ENCODE assay signal across 8 cellular contexts in genomic region chr17:8125947-8126305, GRCh38. TPM values are rescaled to one million over a fixed set of nuclear protein-coding genes. Genes with fewer than 3 reads are reported as not detected.
A peak's percentile ranks its signal among the peaks of the same experiment; 100 is the strongest.
DNase-seq lines count a peak whose midpoint lies in the region; ATAC-seq and TF ChIP-seq lines count a peak whose summit lies in the region.

No MANE protein-coding gene starts in this region.

- peaks cover 18 to 28% of the 10 kb centered on the region in 2 donors for H3K4me1 ChIP-seq in neuronal stem cell (ENCODE audit: control insufficient read depth in 2 of 2, insufficient read depth in 1 of 2, low read depth in 1 of 2, low read length in 2 of 2)

- ATAC-seq in HG02840 (IDR thresholded peaks at IDR 0.05; ENCODE audit: low FRiP score, unreplicated experiment): no peak

- no peak overlapping the region for H3K27ac ChIP-seq in neuronal stem cell (replicated peaks; ENCODE audit: low read length)

- H3K4ac ChIP-seq in neuronal stem cell (ENCODE audit: low read length): no peak overlapping the region

- H3K18ac ChIP-seq in neuronal stem cell (ENCODE audit: low read length): peak overlapping the region; percentile 92

- peak overlapping the region; percentile 35 for H2BK5ac ChIP-seq in neuronal stem cell (ENCODE audit: low read length)

- peaks cover 14 to 49% (median 28%) of the 10 kb centered on the region in 3 experiments for H3K27me3 ChIP-seq in neuronal stem cell (ENCODE audit: control insufficient read depth in 3 of 3, insufficient read depth in 3 of 3, low read depth in 1 of 3, low read length in 3 of 3)

- H2AFZ ChIP-seq in neuronal stem cell (ENCODE audit: low read length): peak overlapping the region; percentile 93

- no peak overlapping the region for H4K8ac ChIP-seq in neuronal stem cell (ENCODE audit: low read depth, low read length)

- H3K9ac ChIP-seq in neuronal stem cell (ENCODE audit: low read depth, low read length, poor library complexity): no peak overlapping the region

- H2AK5ac ChIP-seq in neuronal stem cell (ENCODE audit: low read depth, low read length): no peak overlapping the region

- no CpG with 5 or more reads among the region's 19 CpGs for WGBS in neuronal stem cell (ENCODE audit: extremely low coverage in 2 of 2, insufficient read length in 2 of 2, insufficient replicate concordance in 1 of 2), 2 donors

- H3K4me2 ChIP-seq in neuronal stem cell (ENCODE audit: insufficient read depth, low read length, poor library complexity, severe bottlenecking): peak overlapping the region; percentile 80

- no peaks in the 10 kb centered on the region for H3K79me1 ChIP-seq in neuronal stem cell (ENCODE audit: low read depth, low read length)

- no peaks in the 10 kb centered on the region for H3K36me3 ChIP-seq in neuronal stem cell (replicated peaks in 1 of 2; ENCODE audit: control insufficient read depth in 2 of 2, insufficient read depth in 2 of 2, low read length in 2 of 2)

- H3K4me3 ChIP-seq in epithelial cell of proximal tubule (ENCODE audit: low read depth, low read length) (peak overlapping the region; percentile 72), neuronal stem cell (ENCODE audit: low read length in 2 of 2) (peak overlapping the region; percentile 67 to 84)

- TF ChIP-seq POLR2A in erythroblast (IDR thresholded peaks at IDR 0.05; ENCODE audit: low read length): no peak

- no peak overlapping the region for H2BK12ac ChIP-seq in neuronal stem cell (ENCODE audit: low read length)

- in situ Hi-C loops in SK-MEL-5 (cut with HindIII; ENCODE audit: low pct_unique_long_range_greater_than_20kb, low sequenced_read_pairs): no loop called here

- no peak for TF ChIP-seq CTCF in epithelial cell of proximal tubule (conservative IDR thresholded peaks at IDR 0.05; ENCODE audit: low read depth, low read length)

- H2BK120ac ChIP-seq in neuronal stem cell (ENCODE audit: low read depth, low read length): no peak overlapping the region

- peak overlapping the region; percentile 51 for H3K14ac ChIP-seq in neuronal stem cell (ENCODE audit: low read length)

- H3K9me3 ChIP-seq in neuronal stem cell (replicated peaks in 1 of 2; ENCODE audit: control insufficient read depth in 2 of 2, insufficient read depth in 1 of 2, low read depth in 1 of 2, low read length in 2 of 2): no peaks in the 10 kb centered on the region

- H2BK15ac ChIP-seq in neuronal stem cell (ENCODE audit: low read length): no peak overlapping the region

- no peak overlapping the region for H4K91ac ChIP-seq in neuronal stem cell (ENCODE audit: low read depth, low read length, poor library complexity)

- DNase-seq in stimulated activated CD4-positive, alpha-beta T cell treated with anti-CD3 and anti-CD28 coated beads, Interleukin-4, amount 100 ng/mL, for 1 hour: peak; percentile 22
- no peak for DNase-seq in stimulated activated CD4-positive, alpha-beta T cell treated with anti-CD3 and anti-CD28 coated beads, Interleukin-2, amount 100 ng/mL, for 48 hours
- DNase-seq in SK-MEL-5 (ENCODE audit: low read depth, low spot score) (peak; percentile 53), epithelial cell of proximal tubule (ENCODE audit: low read depth) (no peak), neuronal stem cell (ENCODE audit: low spot score) (no peak), middle frontal gyrus (ENCODE audit: extremely low spot score, low spot score) (no peak), erythroblast (lab: John Stamatoyannopoulos, UW) (no peak)

- no peak overlapping the region for H3K23ac ChIP-seq in neuronal stem cell (ENCODE audit: low read depth, low read length, poor library complexity)

RNA-seq across cellular contexts. Expression of gene HES7, which starts 2.0 kb away (rescaled TPM):
- not detected in 2 replicates for total RNA-seq in SK-MEL-5 (2014; rRNA removed; shearing (Covaris generic))
- 0.54 TPM in 1 of 2 replicates, not detected in the other for polyA plus RNA-seq in SK-MEL-5 (2015; cell fraction: cytosol; rRNA removed)
- polyA plus RNA-seq in SK-MEL-5 (2015; cell fraction: nucleus; rRNA removed): 3.5 and 4.4 TPM in 2 replicates
- total RNA-seq in epithelial cell of proximal tubule: 0.35 TPM in 1 of 2 replicates, not detected in the other
- 5.8 TPM for polyA plus RNA-seq in neuronal stem cell (2013, experiment 1 of 2)
- 4.2 TPM for polyA plus RNA-seq in neuronal stem cell (2013, experiment 2 of 2)

RNA-seq across cellular contexts. Expression of gene ALOXE3, which starts 7.6 kb away (rescaled TPM):
- not detected in 2 replicates for total RNA-seq in SK-MEL-5 (2014; rRNA removed; shearing (Covaris generic))
- polyA plus RNA-seq in SK-MEL-5 (2015; cell fraction: cytosol; rRNA removed): 0.06 and 0.39 TPM in 2 replicates
- not detected in 2 replicates for polyA plus RNA-seq in SK-MEL-5 (2015; cell fraction: nucleus; rRNA removed)
- 0.36 TPM in 1 of 2 replicates, not detected in the other for total RNA-seq in epithelial cell of proximal tubule
- 0.07 TPM for polyA plus RNA-seq in neuronal stem cell (2013, experiment 1 of 2)
- 0.11 TPM for polyA plus RNA-seq in neuronal stem cell (2013, experiment 2 of 2)

RNA-seq across cellular contexts. Expression of gene PER1, which starts 26.3 kb away (rescaled TPM):
- total RNA-seq in SK-MEL-5 (2014; rRNA removed; shearing (Covaris generic)): 7.7 and 9.7 TPM in 2 replicates
- polyA plus RNA-seq in SK-MEL-5 (2015; cell fraction: cytosol; rRNA removed): 10.9 and 11.0 TPM in 2 replicates
- 30.2 and 41.5 TPM in 2 replicates for polyA plus RNA-seq in SK-MEL-5 (2015; cell fraction: nucleus; rRNA removed)
- 13.1 and 17.1 TPM in 2 replicates for total RNA-seq in epithelial cell of proximal tubule
- polyA plus RNA-seq in neuronal stem cell (2013, experiment 1 of 2): 17.0 TPM
- 18.7 TPM for polyA plus RNA-seq in neuronal stem cell (2013, experiment 2 of 2)

RNA-seq across cellular contexts. Expression of gene VAMP2, which starts 36.8 kb away (rescaled TPM):
- 3.2 TPM in 2 replicates for total RNA-seq in SK-MEL-5 (2014; rRNA removed; shearing (Covaris generic))
- 18.2 and 24.3 TPM in 2 replicates for polyA plus RNA-seq in SK-MEL-5 (2015; cell fraction: cytosol; rRNA removed)
- polyA plus RNA-seq in SK-MEL-5 (2015; cell fraction: nucleus; rRNA removed): 75.2 and 93.4 TPM in 2 replicates
- total RNA-seq in epithelial cell of proximal tubule: 2.1 and 7.0 TPM in 2 replicates
- 47.3 TPM for polyA plus RNA-seq in neuronal stem cell (2013, experiment 1 of 2)
- polyA plus RNA-seq in neuronal stem cell (2013, experiment 2 of 2): 45.3 TPM

RNA-seq across cellular contexts. Expression of gene ALOX12B, which starts 38.4 kb away (rescaled TPM):
- total RNA-seq in SK-MEL-5 (2014; rRNA removed; shearing (Covaris generic)): 0.21 TPM in 1 of 2 replicates, not detected in the other
- polyA plus RNA-seq in SK-MEL-5 (2015; cell fraction: cytosol; rRNA removed): 1.2 and 3.0 TPM in 2 replicates
- polyA plus RNA-seq in SK-MEL-5 (2015; cell fraction: nucleus; rRNA removed): 0.19 TPM in 1 of 2 replicates, not detected in the other
- 0.35 TPM in 1 of 2 replicates, not detected in the other for total RNA-seq in epithelial cell of proximal tubule
- 0.33 TPM for polyA plus RNA-seq in neuronal stem cell (2013, experiment 1 of 2)
- 0.29 TPM for polyA plus RNA-seq in neuronal stem cell (2013, experiment 2 of 2)

Comparison
In these comparisons a context has a peak if more than half of its experiments do, and no peak if none do; other contexts are left out.
1. DNase-seq: peak in stimulated activated CD4-positive, alpha-beta T cell treated with anti-CD3 and anti-CD28 coated beads, Interleukin-4, amount 100 ng/mL, for 1 hour (single experiment) and SK-MEL-5 (single experiment); none in stimulated activated CD4-positive, alpha-beta T cell treated with anti-CD3 and anti-CD28 coated beads, Interleukin-2, amount 100 ng/mL, for 48 hours (0 of 2), epithelial cell of proximal tubule (single experiment), neuronal stem cell (single experiment), middle frontal gyrus (single experiment) and erythroblast (0 of 2).